11 cellular contexts compared by ENCODE assay signal in the genomic region with DNA sequence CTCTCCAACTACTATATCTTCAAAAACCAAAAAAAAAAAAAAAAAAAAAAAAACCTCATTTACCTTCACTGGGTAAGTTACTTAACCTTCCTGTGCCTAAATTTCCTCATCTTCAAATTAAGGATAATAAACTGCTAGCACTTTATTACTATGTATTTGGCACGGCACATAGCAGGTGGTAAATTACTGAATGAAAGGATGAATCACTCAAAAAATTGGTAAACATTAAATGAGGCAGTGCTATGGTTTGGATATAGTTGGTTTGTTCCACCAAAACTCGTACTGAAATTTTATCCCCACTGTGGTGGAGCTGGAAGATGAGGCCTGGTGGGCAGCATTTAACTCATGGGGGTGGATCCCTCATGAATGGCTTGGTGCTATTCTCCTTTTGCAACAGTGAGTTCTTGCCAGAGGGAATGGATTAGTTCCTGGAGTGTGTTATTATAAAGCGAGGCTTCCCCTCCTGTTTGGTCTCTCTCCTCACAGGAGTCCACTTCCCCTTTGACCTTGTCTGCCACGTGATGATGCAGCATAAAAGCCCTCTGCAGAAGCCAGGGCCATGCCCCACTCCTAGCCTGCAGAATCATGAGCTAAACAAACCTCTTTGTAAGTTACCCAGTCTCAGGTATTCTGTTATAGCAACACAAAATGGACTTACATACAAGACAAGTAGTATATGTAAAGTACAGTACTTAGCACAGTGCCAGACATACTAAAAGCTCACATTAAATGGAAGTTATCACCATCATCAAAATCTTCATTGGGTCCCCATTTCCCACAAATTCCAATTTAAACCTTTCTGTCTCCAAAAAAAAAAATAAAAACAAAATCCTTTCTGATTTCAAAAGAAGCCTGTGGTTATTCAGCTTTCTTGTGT. TPM values are rescaled to one million over a fixed set of nuclear protein-coding genes. Genes with fewer than 3 reads are reported as not detected.
DNase-seq lines count a peak whose midpoint lies in the region; ATAC-seq and TF ChIP-seq lines count a peak whose summit lies in the region.
"Had no signal": no experiment of that assay in that cellular context is flagged by ENCODE, and none has a peak within 500 bp of the region (broad histone marks: within the 10 kb centered on the region; RNA-seq: fewer than 3 reads in every experiment).

No MANE protein-coding gene starts in this region.

- H3K9me3 Mint-ChIP-seq in GM23338 (no peaks in the 10 kb centered on the region), neural crest cell (no peaks in the 10 kb centered on the region)

- H3K4me2 ChIP-seq in GM23338 (no peak overlapping the region), mammary epithelial cell (ENCODE audit: insufficient read depth, low read depth, low read length) (no peak overlapping the region)

- H3K4me1 Mint-ChIP-seq in GM23338 (peaks cover 16% of the 10 kb centered on the region), neural crest cell (peaks cover 17% of the 10 kb centered on the region)

- no peaks in the 10 kb centered on the region for H3K9me3 ChIP-seq in mammary epithelial cell (replicated peaks; ENCODE audit: insufficient read depth, low read length)

- H2AFZ ChIP-seq in GM23338 = no peak overlapping the region
- no peak overlapping the region for H2AFZ ChIP-seq in mammary epithelial cell (ENCODE audit: low read depth, low read length)

- H3K36me3 ChIP-seq in GM23338 (ENCODE audit: insufficient read depth) (peaks cover 5% of the 10 kb centered on the region; the same call in 1 of the 2 replicates), mammary epithelial cell (ENCODE audit: insufficient read depth, low read length) (peaks cover 11% of the 10 kb centered on the region)

- intact Hi-C loops in mammary epithelial cell (cut with micrococcal nuclease) = no loop called here

- BruUV-seq in mammary epithelial cell (replicated peaks; lab: Mats Ljungman, UMichigan) = TSS peak; percentile 12

- TF ChIP-seq CTCF in GM23338 (conservative IDR thresholded peaks at IDR 0.05; ENCODE audit: low read depth in 2 of 2) (no peak), mammary epithelial cell (conservative IDR thresholded peaks at IDR 0.05 in 1 of 2, IDR thresholded peaks at IDR 0.05 in 1 of 2; ENCODE audit: extremely low read depth in 1 of 2, insufficient read depth in 1 of 2, low read depth in 1 of 2, low read length in 2 of 2) (no peak), neural crest cell (conservative IDR thresholded peaks at IDR 0.05) (no peak)

- ATAC-seq in GM23338 = peak; percentile 84
- no peak for ATAC-seq in HG03108 (IDR thresholded peaks at IDR 0.05; ENCODE audit: unreplicated experiment)
- ATAC-seq in GM19328 (IDR thresholded peaks at IDR 0.05; ENCODE audit: unreplicated experiment) = no peak

- H3K27ac ChIP-seq in GM23338 (ENCODE audit: low read depth) = no peak overlapping the region; the same call in 1 of the 2 replicates
- no peak overlapping the region for H3K27ac ChIP-seq in mammary epithelial cell (ENCODE audit: insufficient read depth, low read depth, low read length)

- DNase-seq in GM23338 (ENCODE audit: low spot score) = no peak
- DNase-seq in NCI-H2081 treated with DMSO at 0.1 percent for 48 hours (lab: John Stamatoyannopoulos, UW) = peak; percentile 74
- DNase-seq in mammary epithelial cell = no peak
- peak; percentile 9 for DNase-seq in neural crest cell (ENCODE audit: low read depth, low spot score)
- DNase-seq in GF-D8 (lab: John Stamatoyannopoulos, UW) = no peak
- no peak for DNase-seq in NCI-H526 treated with DMSO at 0.1 percent for 48 hours (lab: John Stamatoyannopoulos, UW)
- DNase-seq: DMS79, glutamatergic neuron, NCI-H446 treated with DMSO at 0.1 percent for 48 hours had no signal

- no peaks in the 10 kb centered on the region for H3K9me2 ChIP-seq in GM23338 (ENCODE audit: insufficient read depth)

- H3K4me3 Mint-ChIP-seq in GM23338 (no peak overlapping the region), neural crest cell (peak overlapping the region; percentile 35)

- in situ Hi-C loops in mammary epithelial cell (cut with MboI; ENCODE audit: low sequenced_read_pairs in 2 of 2) = no loop called here

- no peak overlapping the region for H3K9ac ChIP-seq in mammary epithelial cell (ENCODE audit: insufficient read depth, low read length)

- H3F3A ChIP-seq in GM23338 (replicated peaks; ENCODE audit: low read depth) = no peaks in the 10 kb centered on the region

- H4K20me1 ChIP-seq in GM23338 (replicated peaks; ENCODE audit: insufficient read depth) = no peaks in the 10 kb centered on the region
- H4K20me1 ChIP-seq in mammary epithelial cell (ENCODE audit: insufficient read depth, low read length) = no peaks in the 10 kb centered on the region

- dilution Hi-C loops in mammary epithelial cell (cut with HindIII; ENCODE audit: low sequenced_read_pairs) = no loop called here

- CTCF ChIA-PET in mammary epithelial cell (lab: Charles Lee; ENCODE audit: low non-redundant PET) = no interaction called here

- peaks cover 37% of the 10 kb centered on the region for H3K36me3 Mint-ChIP-seq in GM23338 (ENCODE audit: low read depth)
- H3K36me3 Mint-ChIP-seq in neural crest cell (ENCODE audit: low read depth) = peaks cover 11% of the 10 kb centered on the region

- H3K27me3 Mint-ChIP-seq in GM23338 (ENCODE audit: insufficient read depth, low read depth, poor library complexity) (no peaks in the 10 kb centered on the region), neural crest cell (ENCODE audit: low read depth) (no peaks in the 10 kb centered on the region)

- H3K27me3 ChIP-seq in GM23338 (ENCODE audit: insufficient read depth) = no peaks in the 10 kb centered on the region
- no peaks in the 10 kb centered on the region for H3K27me3 ChIP-seq in mammary epithelial cell (ENCODE audit: insufficient read depth, low read length)

- no peak overlapping the region for H3K4me3 ChIP-seq in GM23338
- H3K4me3 ChIP-seq in mammary epithelial cell (replicated peaks in 1 of 3; ENCODE audit: insufficient read depth in 1 of 3, low read depth in 2 of 3, low read length in 3 of 3) = no peak overlapping the region

- H3K27ac Mint-ChIP-seq in GM23338 (peak overlapping the region; percentile 88), neural crest cell (ENCODE audit: unreplicated experiment) (peak overlapping the region; percentile 68)

- H3K79me2 ChIP-seq in GM23338 (replicated peaks; ENCODE audit: insufficient read depth) (peaks cover 20% of the 10 kb centered on the region), mammary epithelial cell (ENCODE audit: insufficient read depth, low read length) (peaks cover 13% of the 10 kb centered on the region)

- WGBS in mammary epithelial cell (ENCODE audit: low coverage, missing lambda C conversion rate) = 82% methylated on average over 4 of the region's 4 CpGs

- H3K4me1 ChIP-seq in GM23338 (ENCODE audit: insufficient read depth) (peaks cover 8% of the 10 kb centered on the region; the same call in 1 of the 2 replicates), mammary epithelial cell (ENCODE audit: insufficient read depth, low read length) (no peaks in the 10 kb centered on the region)

TF ChIP-seq in GM23338, 12 proteins besides CTCF, POLR2A, EP300 and RAD21 (continues in another document):
- TF ChIP-seq EZH2 (IDR thresholded peaks at IDR 0.05; ENCODE audit: low read depth, unreplicated experiment) = no peak
- TF ChIP-seq JUNB (IDR thresholded peaks at IDR 0.05; ENCODE audit: unreplicated experiment) = no peak
- TF ChIP-seq, protein P1, sequence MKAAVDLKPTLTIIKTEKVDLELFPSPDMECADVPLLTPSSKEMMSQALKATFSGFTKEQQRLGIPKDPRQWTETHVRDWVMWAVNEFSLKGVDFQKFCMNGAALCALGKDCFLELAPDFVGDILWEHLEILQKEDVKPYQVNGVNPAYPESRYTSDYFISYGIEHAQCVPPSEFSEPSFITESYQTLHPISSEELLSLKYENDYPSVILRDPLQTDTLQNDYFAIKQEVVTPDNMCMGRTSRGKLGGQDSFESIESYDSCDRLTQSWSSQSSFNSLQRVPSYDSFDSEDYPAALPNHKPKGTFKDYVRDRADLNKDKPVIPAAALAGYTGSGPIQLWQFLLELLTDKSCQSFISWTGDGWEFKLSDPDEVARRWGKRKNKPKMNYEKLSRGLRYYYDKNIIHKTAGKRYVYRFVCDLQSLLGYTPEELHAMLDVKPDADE (IDR thresholded peaks at IDR 0.05) = no peak
- no peak for TF ChIP-seq CREB1 (CRISPR knock-in tag; IDR thresholded peaks at IDR 0.05; ENCODE audit: low read depth)
- no peak for TF ChIP-seq NANOG (IDR thresholded peaks at IDR 0.05; ENCODE audit: borderline replicate concordance)
- no peak for TF ChIP-seq ZNF331 (CRISPR knock-in tag; IDR thresholded peaks at IDR 0.05; ENCODE audit: low read depth)
- no peak for TF ChIP-seq POLR2AphosphoS5 (IDR thresholded peaks at IDR 0.05; ENCODE audit: low read depth)
- TF ChIP-seq ZNF114 (CRISPR knock-in tag; IDR thresholded peaks at IDR 0.05) = no peak
- TF ChIP-seq, protein P2, sequence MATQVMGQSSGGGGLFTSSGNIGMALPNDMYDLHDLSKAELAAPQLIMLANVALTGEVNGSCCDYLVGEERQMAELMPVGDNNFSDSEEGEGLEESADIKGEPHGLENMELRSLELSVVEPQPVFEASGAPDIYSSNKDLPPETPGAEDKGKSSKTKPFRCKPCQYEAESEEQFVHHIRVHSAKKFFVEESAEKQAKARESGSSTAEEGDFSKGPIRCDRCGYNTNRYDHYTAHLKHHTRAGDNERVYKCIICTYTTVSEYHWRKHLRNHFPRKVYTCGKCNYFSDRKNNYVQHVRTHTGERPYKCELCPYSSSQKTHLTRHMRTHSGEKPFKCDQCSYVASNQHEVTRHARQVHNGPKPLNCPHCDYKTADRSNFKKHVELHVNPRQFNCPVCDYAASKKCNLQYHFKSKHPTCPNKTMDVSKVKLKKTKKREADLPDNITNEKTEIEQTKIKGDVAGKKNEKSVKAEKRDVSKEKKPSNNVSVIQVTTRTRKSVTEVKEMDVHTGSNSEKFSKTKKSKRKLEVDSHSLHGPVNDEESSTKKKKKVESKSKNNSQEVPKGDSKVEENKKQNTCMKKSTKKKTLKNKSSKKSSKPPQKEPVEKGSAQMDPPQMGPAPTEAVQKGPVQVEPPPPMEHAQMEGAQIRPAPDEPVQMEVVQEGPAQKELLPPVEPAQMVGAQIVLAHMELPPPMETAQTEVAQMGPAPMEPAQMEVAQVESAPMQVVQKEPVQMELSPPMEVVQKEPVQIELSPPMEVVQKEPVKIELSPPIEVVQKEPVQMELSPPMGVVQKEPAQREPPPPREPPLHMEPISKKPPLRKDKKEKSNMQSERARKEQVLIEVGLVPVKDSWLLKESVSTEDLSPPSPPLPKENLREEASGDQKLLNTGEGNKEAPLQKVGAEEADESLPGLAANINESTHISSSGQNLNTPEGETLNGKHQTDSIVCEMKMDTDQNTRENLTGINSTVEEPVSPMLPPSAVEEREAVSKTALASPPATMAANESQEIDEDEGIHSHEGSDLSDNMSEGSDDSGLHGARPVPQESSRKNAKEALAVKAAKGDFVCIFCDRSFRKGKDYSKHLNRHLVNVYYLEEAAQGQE (IDR thresholded peaks at IDR 0.05; ENCODE audit: unreplicated experiment) = no peak

RNA-seq across cellular contexts. Expression of a gene that starts 20.6 kb away (rescaled TPM):
- 53.5 and 64.8 TPM in 2 replicates for total RNA-seq in GM23338 (2014; rRNA removed; shearing (Covaris generic))
- polyA plus RNA-seq in GM23338 (2016; fragmentation: Nextera tagmentation; extraction: Ambion mirVana) = 26.8 and 29.5 TPM in 2 replicates
- 10 to 100 TPM; 33.3 to 40.7 TPM for total RNA-seq in mammary epithelial cell
- polyA plus RNA-seq in mammary epithelial cell = 10.9 TPM
- polyA minus RNA-seq in mammary epithelial cell = 25.5 TPM
- total RNA-seq in neural crest cell = 48.3 and 57.6 TPM in 2 replicates

Comparison
In these comparisons a context has a peak if more than half of its experiments do, and no peak if none do; other contexts are left out.
1. DNase-seq: peak in NCI-H2081 treated with DMSO at 0.1 percent for 48 hours (single experiment) and neural crest cell (single experiment); none in GM23338 (single experiment), mammary epithelial cell (single experiment), GF-D8 (single experiment) and NCI-H526 treated with DMSO at 0.1 percent for 48 hours (single experiment).